ENCODE assay signal across 12 cellular contexts in the genomic region with DNA sequence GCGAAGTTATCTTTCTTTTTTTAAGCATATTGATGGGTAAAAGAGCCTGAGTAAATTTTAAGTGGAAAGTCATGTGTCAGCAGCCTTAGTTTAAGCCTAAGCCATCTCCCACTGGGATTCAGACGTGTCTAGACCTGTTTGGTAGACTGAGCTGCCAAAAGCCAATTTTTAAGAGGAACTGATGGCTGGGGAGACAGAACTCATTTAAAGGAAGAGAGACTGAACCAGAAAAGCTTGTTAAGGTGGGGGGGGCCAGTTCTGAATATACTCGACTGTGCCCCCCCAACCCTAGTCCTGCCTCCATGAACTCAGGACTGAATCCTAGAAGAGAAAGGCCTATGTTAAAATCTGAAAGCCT. TPM values are rescaled to one million over a fixed set of nuclear protein-coding genes. Genes with fewer than 3 reads are reported as not detected.
A peak's percentile ranks its signal among the peaks of the same experiment; 100 is the strongest.
DNase-seq lines count a peak whose midpoint lies in the region; ATAC-seq and TF ChIP-seq lines count a peak whose summit lies in the region.
"Had no signal": no experiment of that assay in that cellular context is flagged by ENCODE, and none has a peak within 500 bp of the region (broad histone marks: within the 10 kb centered on the region; RNA-seq: fewer than 3 reads in every experiment).

No MANE protein-coding gene starts in this region.

- DNase-seq in DMS 273 treated with DMSO at 0.1 percent for 48 hours (lab: John Stamatoyannopoulos, UW) (peak; percentile 64), MG63 (peak; percentile 49), NCI-H748 (lab: John Stamatoyannopoulos, UW; ENCODE audit: unreplicated experiment) (peak; percentile 74), SK-N-SH (no peak)
- DNase-seq: activated CD4-positive, alpha-beta T cell treated with anti-CD3 and anti-CD28 coated beads for 36 hours; CD4-positive, alpha-beta memory T cell; gastrocnemius medialis; left colon had no signal

- no peak overlapping the region for H3K4me3 ChIP-seq in MG63
- H3K4me3 ChIP-seq in SK-N-SH (ENCODE audit: low read depth in 2 of 2, low read length in 1 of 2), result no peak overlapping the region
- H3K4me3 ChIP-seq: gastrocnemius medialis had no signal

- H3K4me3 Mint-ChIP-seq in activated T-helper 17 cell treated with anti-CD3 and anti-CD28 coated beads, Interleukin-2, amount 50 U/mL, for 72 hours, result no peak overlapping the region
- H3K4me3 Mint-ChIP-seq: activated CD4-positive, alpha-beta T cell treated with anti-CD3 and anti-CD28 coated beads for 36 hours had no signal

- H2AFZ ChIP-seq in SK-N-SH (ENCODE audit: low read depth), result no peak overlapping the region

- no peaks in the 10 kb centered on the region for H3K27me3 ChIP-seq in MG63
- no peaks in the 10 kb centered on the region for H3K27me3 ChIP-seq in SK-N-SH (ENCODE audit: insufficient read depth)
- H3K27me3 ChIP-seq: gastrocnemius medialis, neutrophil had no signal

- H3K27ac Mint-ChIP-seq in activated T-helper 17 cell treated with anti-CD3 and anti-CD28 coated beads, Interleukin-2, amount 50 U/mL, for 72 hours, result no peak overlapping the region
- H3K27ac Mint-ChIP-seq: activated CD4-positive, alpha-beta T cell treated with anti-CD3 and anti-CD28 coated beads for 36 hours; CD4-positive, alpha-beta memory T cell had no signal

- H3K9ac ChIP-seq in SK-N-SH, result no peak overlapping the region

- POLR2A ChIA-PET in SK-N-SH (lab: Yijun Ruan, JAX), result no interaction called here

- no peaks in the 10 kb centered on the region for H3K36me3 Mint-ChIP-seq in activated T-helper 17 cell treated with anti-CD3 and anti-CD28 coated beads, Interleukin-2, amount 50 U/mL, for 72 hours (ENCODE audit: low read depth)
- H3K36me3 Mint-ChIP-seq: CD4-positive, alpha-beta memory T cell had no signal

- H3K36me3 ChIP-seq in MG63 (no peaks in the 10 kb centered on the region), SK-N-SH (replicated peaks in 1 of 2; ENCODE audit: control insufficient read depth in 1 of 2, insufficient read depth in 2 of 2, low read length in 1 of 2) (no peaks in the 10 kb centered on the region)
- H3K36me3 ChIP-seq: gastrocnemius medialis, neutrophil had no signal

- H3K9me2 ChIP-seq in SK-N-SH, result no peaks in the 10 kb centered on the region

- H3K9me3 ChIP-seq in MG63, result no peaks in the 10 kb centered on the region; the same call in 1 of the 2 replicates
- no peaks in the 10 kb centered on the region for H3K9me3 ChIP-seq in SK-N-SH
- H3K9me3 ChIP-seq: gastrocnemius medialis, neutrophil had no signal

- TF ChIP-seq RAD21 in SK-N-SH (IDR thresholded peaks at IDR 0.05; ENCODE audit: low read length), result no peak

- H3F3A ChIP-seq in SK-N-SH (replicated peaks; ENCODE audit: insufficient read depth), result peaks cover 18% of the 10 kb centered on the region

- ATAC-seq in esophagus mucosa (peak; percentile 86), HG02588 (IDR thresholded peaks at IDR 0.05; ENCODE audit: unreplicated experiment) (no peak)
- no peak for ATAC-seq in activated T-helper 17 cell treated with anti-CD3 and anti-CD28 coated beads, Interleukin-2, amount 50 U/mL, for 72 hours (replicated peaks)
- ATAC-seq: activated CD4-positive, alpha-beta T cell treated with anti-CD3 and anti-CD28 coated beads for 36 hours; left colon had no signal

- 83% methylated on average over 3 of the region's 3 CpGs for WGBS in SK-N-SH (ENCODE audit: low lambda C conversion rate)

- peaks cover 13% of the 10 kb centered on the region for H3K4me1 Mint-ChIP-seq in activated T-helper 17 cell treated with anti-CD3 and anti-CD28 coated beads, Interleukin-2, amount 50 U/mL, for 72 hours

- H3K27ac ChIP-seq in SK-N-SH (ENCODE audit: low read depth in 2 of 2, low read length in 1 of 2), result no peak overlapping the region
- H3K27ac ChIP-seq: neutrophil had no signal

- peaks cover 3% of the 10 kb centered on the region for H3K9me3 Mint-ChIP-seq in activated T-helper 17 cell treated with anti-CD3 and anti-CD28 coated beads, Interleukin-2, amount 50 U/mL, for 72 hours
- H3K9me3 Mint-ChIP-seq: CD4-positive, alpha-beta memory T cell had no signal

- H3K79me2 ChIP-seq in SK-N-SH (ENCODE audit: insufficient read depth), result no peaks in the 10 kb centered on the region

- CTCF ChIA-PET in SK-N-SH (lab: Yijun Ruan, JAX), result interaction anchor here (0.6 kb wide), 1 partner anchor 221 kb away, joined by 3 read pairs; no protein-coding TSS in a partner anchor

- H3K27me3 Mint-ChIP-seq in activated T-helper 17 cell treated with anti-CD3 and anti-CD28 coated beads, Interleukin-2, amount 50 U/mL, for 72 hours, result no peaks in the 10 kb centered on the region
- H3K27me3 Mint-ChIP-seq: activated CD4-positive, alpha-beta T cell treated with anti-CD3 and anti-CD28 coated beads for 36 hours had no signal

- H4K20me1 ChIP-seq in SK-N-SH (ENCODE audit: insufficient read depth), result no peaks in the 10 kb centered on the region

- no peak for TF ChIP-seq CTCF in SK-N-SH (IDR thresholded peaks at IDR 0.05)

- TF ChIP-seq EP300 in SK-N-SH (IDR thresholded peaks at IDR 0.05; ENCODE audit: borderline replicate concordance in 1 of 2, low read depth in 1 of 2, low read length in 1 of 2), result no peak

- peaks cover 11 to 21% of the 10 kb centered on the region in 2 experiments; a peak in 3 of 4 replicates for H3K4me1 ChIP-seq in SK-N-SH (ENCODE audit: control insufficient read depth in 1 of 2, insufficient read depth in 2 of 2, low read depth in 1 of 2, low read length in 1 of 2)

- no peak overlapping the region for H3K4me2 ChIP-seq in SK-N-SH

TF ChIP-seq in SK-N-SH, 30 proteins besides CTCF, POLR2A, EP300 and RAD21 (continues in another document):
- TF ChIP-seq SMC3 (IDR thresholded peaks at IDR 0.05; ENCODE audit: low read depth, low read length), result no peak
- no peak for TF ChIP-seq FOXM1 (IDR thresholded peaks at IDR 0.05; ENCODE audit: low read depth)
- no peak for TF ChIP-seq NRF1 (IDR thresholded peaks at IDR 0.05; ENCODE audit: low read depth, low read length)
- no peak for TF ChIP-seq RFX5 (IDR thresholded peaks at IDR 0.05; ENCODE audit: low read length)
- TF ChIP-seq NFIC (IDR thresholded peaks at IDR 0.05; ENCODE audit: borderline replicate concordance), result no peak
- TF ChIP-seq CHD2 (IDR thresholded peaks at IDR 0.05; ENCODE audit: low read length, partially characterized antibody), result no peak
- TF ChIP-seq TCF12 (IDR thresholded peaks at IDR 0.05), result no peak
- TF ChIP-seq, protein P1, sequence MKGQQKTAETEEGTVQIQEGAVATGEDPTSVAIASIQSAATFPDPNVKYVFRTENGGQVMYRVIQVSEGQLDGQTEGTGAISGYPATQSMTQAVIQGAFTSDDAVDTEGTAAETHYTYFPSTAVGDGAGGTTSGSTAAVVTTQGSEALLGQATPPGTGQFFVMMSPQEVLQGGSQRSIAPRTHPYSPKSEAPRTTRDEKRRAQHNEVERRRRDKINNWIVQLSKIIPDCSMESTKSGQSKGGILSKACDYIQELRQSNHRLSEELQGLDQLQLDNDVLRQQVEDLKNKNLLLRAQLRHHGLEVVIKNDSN (IDR thresholded peaks at IDR 0.05; ENCODE audit: borderline replicate concordance, low read depth), result no peak
- TF ChIP-seq GATA2 (CRISPR knock-in tag; IDR thresholded peaks at IDR 0.05), result no peak
- TF ChIP-seq, protein P2, sequence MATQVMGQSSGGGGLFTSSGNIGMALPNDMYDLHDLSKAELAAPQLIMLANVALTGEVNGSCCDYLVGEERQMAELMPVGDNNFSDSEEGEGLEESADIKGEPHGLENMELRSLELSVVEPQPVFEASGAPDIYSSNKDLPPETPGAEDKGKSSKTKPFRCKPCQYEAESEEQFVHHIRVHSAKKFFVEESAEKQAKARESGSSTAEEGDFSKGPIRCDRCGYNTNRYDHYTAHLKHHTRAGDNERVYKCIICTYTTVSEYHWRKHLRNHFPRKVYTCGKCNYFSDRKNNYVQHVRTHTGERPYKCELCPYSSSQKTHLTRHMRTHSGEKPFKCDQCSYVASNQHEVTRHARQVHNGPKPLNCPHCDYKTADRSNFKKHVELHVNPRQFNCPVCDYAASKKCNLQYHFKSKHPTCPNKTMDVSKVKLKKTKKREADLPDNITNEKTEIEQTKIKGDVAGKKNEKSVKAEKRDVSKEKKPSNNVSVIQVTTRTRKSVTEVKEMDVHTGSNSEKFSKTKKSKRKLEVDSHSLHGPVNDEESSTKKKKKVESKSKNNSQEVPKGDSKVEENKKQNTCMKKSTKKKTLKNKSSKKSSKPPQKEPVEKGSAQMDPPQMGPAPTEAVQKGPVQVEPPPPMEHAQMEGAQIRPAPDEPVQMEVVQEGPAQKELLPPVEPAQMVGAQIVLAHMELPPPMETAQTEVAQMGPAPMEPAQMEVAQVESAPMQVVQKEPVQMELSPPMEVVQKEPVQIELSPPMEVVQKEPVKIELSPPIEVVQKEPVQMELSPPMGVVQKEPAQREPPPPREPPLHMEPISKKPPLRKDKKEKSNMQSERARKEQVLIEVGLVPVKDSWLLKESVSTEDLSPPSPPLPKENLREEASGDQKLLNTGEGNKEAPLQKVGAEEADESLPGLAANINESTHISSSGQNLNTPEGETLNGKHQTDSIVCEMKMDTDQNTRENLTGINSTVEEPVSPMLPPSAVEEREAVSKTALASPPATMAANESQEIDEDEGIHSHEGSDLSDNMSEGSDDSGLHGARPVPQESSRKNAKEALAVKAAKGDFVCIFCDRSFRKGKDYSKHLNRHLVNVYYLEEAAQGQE (IDR thresholded peaks at IDR 0.05; ENCODE audit: low read depth, low read length), result no peak
- no peak for TF ChIP-seq FOSL2 (IDR thresholded peaks at IDR 0.05; ENCODE audit: borderline replicate concordance, low read depth)
- TF ChIP-seq, protein P3, sequence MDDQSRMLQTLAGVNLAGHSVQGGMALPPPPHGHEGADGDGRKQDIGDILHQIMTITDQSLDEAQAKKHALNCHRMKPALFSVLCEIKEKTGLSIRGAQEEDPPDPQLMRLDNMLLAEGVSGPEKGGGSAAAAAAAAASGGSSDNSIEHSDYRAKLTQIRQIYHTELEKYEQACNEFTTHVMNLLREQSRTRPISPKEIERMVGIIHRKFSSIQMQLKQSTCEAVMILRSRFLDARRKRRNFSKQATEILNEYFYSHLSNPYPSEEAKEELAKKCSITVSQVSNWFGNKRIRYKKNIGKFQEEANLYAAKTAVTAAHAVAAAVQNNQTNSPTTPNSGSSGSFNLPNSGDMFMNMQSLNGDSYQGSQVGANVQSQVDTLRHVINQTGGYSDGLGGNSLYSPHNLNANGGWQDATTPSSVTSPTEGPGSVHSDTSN (IDR thresholded peaks at IDR 0.05), result no peak
- TF ChIP-seq MXI1 (IDR thresholded peaks at IDR 0.05; ENCODE audit: low read depth, low read length), result no peak
- no peak for TF ChIP-seq EZH2phosphoT487 (IDR thresholded peaks at IDR 0.05; ENCODE audit: borderline replicate concordance, low read depth)

RNA-seq across cellular contexts. Expression of a gene that starts 58.3 kb away (rescaled TPM):
- total RNA-seq in MG63 (2014; rRNA removed; shearing (Covaris generic); ENCODE audit: low replicate concordance), result 12.8 and 16.6 TPM in 2 replicates
- 16.2 TPM for total RNA-seq in esophagus mucosa
- polyA plus RNA-seq in SK-N-SH (2012; rRNA removed), result 32.8 and 37.5 TPM in 2 replicates
- polyA plus RNA-seq in SK-N-SH (2012; cell fraction: cytosol; rRNA removed), result 35.9 and 37.2 TPM in 2 replicates
- 29.0 and 70.5 TPM in 2 replicates for polyA plus RNA-seq in SK-N-SH (2012; cell fraction: nucleus; rRNA removed)
- 1 to 10 TPM; 4.8 to 9.7 TPM for total RNA-seq in activated T-helper 17 cell treated with anti-CD3 and anti-CD28 coated beads, Interleukin-2, amount 50 U/mL, for 72 hours
